In the genomic region with DNA sequence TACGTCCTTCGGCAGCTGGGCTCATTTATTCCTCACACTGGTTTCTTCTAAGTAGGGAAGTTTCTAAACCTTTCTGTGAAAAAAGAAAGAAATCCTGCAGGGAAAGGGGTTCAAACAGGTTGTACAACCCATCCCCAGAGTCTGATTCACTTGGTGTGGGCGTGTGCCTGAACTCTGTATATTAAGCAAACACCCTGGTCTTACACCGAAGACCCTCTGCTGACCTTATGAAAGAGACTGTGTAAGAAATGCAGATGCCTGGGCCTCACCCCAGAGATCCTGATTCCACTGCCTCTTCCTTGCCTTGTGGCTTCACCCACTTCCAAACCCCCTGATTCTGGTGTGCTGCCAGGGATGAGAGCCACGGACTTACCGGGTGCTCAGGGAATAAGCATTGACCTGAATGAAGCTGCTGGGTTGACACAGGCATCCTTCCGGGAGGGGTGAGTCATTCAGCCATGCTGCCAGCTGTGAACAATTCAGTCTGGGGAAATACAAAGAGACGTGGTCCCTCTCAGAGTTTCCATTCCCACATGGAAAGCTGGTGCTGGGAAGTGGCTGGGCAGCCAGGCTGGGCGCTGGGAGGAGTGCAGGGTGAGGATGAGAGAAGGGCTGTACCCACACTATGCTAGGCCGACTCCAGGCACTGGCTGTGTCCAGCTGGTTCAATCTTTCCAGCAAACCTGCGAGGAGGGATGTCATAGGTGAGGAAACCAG, we compare ENCODE assay signal across 8 cellular contexts. TPM values are rescaled to one million over a fixed set of nuclear protein-coding genes. Genes with fewer than 3 reads are reported as not detected.
DNase-seq lines count a peak whose midpoint lies in the region; ATAC-seq and TF ChIP-seq lines count a peak whose summit lies in the region.

No MANE protein-coding gene starts in this region.

- no peak overlapping the region for H3K14ac ChIP-seq in trophoblast cell (ENCODE audit: low read length)

- no peak overlapping the region for H4K91ac ChIP-seq in trophoblast cell (ENCODE audit: low read depth, low read length)

- BruUV-seq in Panc1 (replicated peaks; lab: Mats Ljungman, UMichigan), result no TSS peak

- no CpG with 5 or more reads among the region's 11 CpGs for WGBS in trophoblast cell (ENCODE audit: extremely low coverage, insufficient coverage, insufficient read length)

- no peak overlapping the region for H3K9ac ChIP-seq in trophoblast cell (ENCODE audit: low read length)

- no peak overlapping the region for H3K4me2 ChIP-seq in trophoblast cell (ENCODE audit: low read length)

- peaks cover 6% of the 10 kb centered on the region for H3K79me1 ChIP-seq in trophoblast cell (ENCODE audit: low read length)

- no peak for TF ChIP-seq CTCF in Panc1 (IDR thresholded peaks at IDR 0.05)
- TF ChIP-seq CTCF in fibroblast of mammary gland (conservative IDR thresholded peaks at IDR 0.05; ENCODE audit: control insufficient read depth, insufficient read depth, low read depth, low read length), result no peak

- H2BK120ac ChIP-seq in trophoblast cell (ENCODE audit: insufficient read depth, low read length, poor library complexity), result no peak overlapping the region

- no peak overlapping the region for H3K18ac ChIP-seq in trophoblast cell (ENCODE audit: low read length)

- H3K27ac ChIP-seq in Panc1 (ENCODE audit: low read length), result no peak overlapping the region
- H3K27ac ChIP-seq in trophoblast cell (ENCODE audit: low read depth, low read length), result no peak overlapping the region

- H3K4me3 ChIP-seq in Panc1 (ENCODE audit: low read depth in 2 of 2, low read length in 2 of 2), result no peak overlapping the region
- no peak overlapping the region for H3K4me3 ChIP-seq in fibroblast of mammary gland (ENCODE audit: control insufficient read depth, low read depth, low read length)
- H3K4me3 ChIP-seq in trophoblast cell (ENCODE audit: low read depth, low read length), result no peak overlapping the region

- H3K36me3 ChIP-seq in Panc1 (ENCODE audit: control insufficient read depth, insufficient read depth, low read length) (no peaks in the 10 kb centered on the region), trophoblast cell (ENCODE audit: control insufficient read depth in 1 of 2, insufficient read depth in 2 of 2, low read length in 2 of 2) (no peaks in the 10 kb centered on the region)

- intact Hi-C loops in Panc1 (cut with micrococcal nuclease; ENCODE audit: unreplicated experiment), result no loop called here

- no peak overlapping the region for H2BK12ac ChIP-seq in trophoblast cell (ENCODE audit: low read length)

- no peaks in the 10 kb centered on the region for H3K27me3 ChIP-seq in Panc1 (ENCODE audit: control insufficient read depth, insufficient read depth, low read length)
- no peaks in the 10 kb centered on the region for H3K27me3 ChIP-seq in trophoblast cell (ENCODE audit: insufficient read depth, low read length)

- in situ Hi-C loops in Panc1 (cut with HindIII; ENCODE audit: low pct_unique_long_range_greater_than_20kb, low sequenced_read_pairs), result no loop called here

- peak; percentile 94 for DNase-seq in EH (ENCODE audit: low read depth)
- peak; percentile 35 for DNase-seq in Panc1 (ENCODE audit: low read depth, low spot score)
- DNase-seq in fibroblast of mammary gland (ENCODE audit: low read depth), result peak; percentile 91
- DNase-seq in trophoblast cell, result peak; percentile 43 to 57
- DNase-seq in NCI-H2029 treated with DMSO at 0.1 percent for 48 hours (lab: John Stamatoyannopoulos, UW), result no peak
- no peak for DNase-seq in activated CD4-positive, alpha-beta T cell treated with anti-CD3 and anti-CD28 coated beads for 48 hours

- no peak overlapping the region for H3K4ac ChIP-seq in trophoblast cell (ENCODE audit: low read depth, low read length)

- H3K4me1 ChIP-seq in Panc1 (ENCODE audit: control insufficient read depth, insufficient read depth, low read length) (peaks cover 6% of the 10 kb centered on the region), trophoblast cell (ENCODE audit: control insufficient read depth in 1 of 2, insufficient read depth in 2 of 2, low read length in 2 of 2) (peaks cover 20 to 30% of the 10 kb centered on the region in 2 experiments)

- H2BK5ac ChIP-seq in trophoblast cell (ENCODE audit: low read depth, low read length, poor library complexity), result no peak overlapping the region

- peak; percentile 84 for ATAC-seq in Panc1
- ATAC-seq in HG02763 (IDR thresholded peaks at IDR 0.05; ENCODE audit: unreplicated experiment), result no peak
- no peak for ATAC-seq in HG02840 (IDR thresholded peaks at IDR 0.05; ENCODE audit: low FRiP score, unreplicated experiment)

- no peaks in the 10 kb centered on the region for H3K79me2 ChIP-seq in trophoblast cell (ENCODE audit: control insufficient read depth, insufficient read depth, low read length, poor library complexity)

- no peak overlapping the region for H4K12ac ChIP-seq in trophoblast cell (ENCODE audit: low read depth, low read length)

- H2AFZ ChIP-seq in trophoblast cell (ENCODE audit: insufficient read depth, low read length, poor library complexity), result no peak overlapping the region

- CTCF ChIA-PET in Panc1 (lab: Charles Lee), result no interaction called here

- H3K23ac ChIP-seq in trophoblast cell (ENCODE audit: low read length), result no peak overlapping the region

- H3K9me3 ChIP-seq in Panc1 (ENCODE audit: control insufficient read depth, insufficient read depth, low read depth, low read length), result no peaks in the 10 kb centered on the region
- H3K9me3 ChIP-seq in trophoblast cell (ENCODE audit: insufficient read depth, low read depth, low read length), result no peaks in the 10 kb centered on the region

- POLR2A ChIA-PET in Panc1 (lab: Charles Lee), result interaction anchor here (0.7 kb wide), 1 partner anchor 121 kb away, joined by 3 read pairs; no protein-coding TSS in a partner anchor

- no peak overlapping the region for H4K8ac ChIP-seq in trophoblast cell (ENCODE audit: low read depth, low read length)

- H2AK5ac ChIP-seq in trophoblast cell (ENCODE audit: low read length), result no peak overlapping the region

RNA-seq across cellular contexts. Expression of a gene that starts 26.5 kb away (rescaled TPM):
- total RNA-seq in Panc1 (2021; ENCODE audit: unreplicated experiment), result 212 TPM
- polyA plus RNA-seq in Panc1 (2012; ENCODE audit: insufficient read length), result 336 TPM
- polyA plus RNA-seq in trophoblast cell (2013), result 427 and 440 TPM in 2 replicates

Comparison
In these comparisons a context has a peak if more than half of its experiments do, and no peak if none do; other contexts are left out.
1. DNase-seq: peak in EH (single experiment), Panc1 (single experiment), fibroblast of mammary gland (single experiment) and trophoblast cell (2 of 2); none in NCI-H2029 treated with DMSO at 0.1 percent for 48 hours (single experiment) and activated CD4-positive, alpha-beta T cell treated with anti-CD3 and anti-CD28 coated beads for 48 hours (single experiment).